In genomic region chr1:163361123-163361934, GRCh38 we compare ENCODE assay signal across 8 cellular contexts. TPM values are rescaled to one million over a fixed set of nuclear protein-coding genes. Genes with fewer than 3 reads are reported as not detected.
DNase-seq lines count a peak whose midpoint lies in the region; ATAC-seq, FAIRE-seq and TF ChIP-seq lines count a peak whose summit lies in the region.

No MANE protein-coding gene starts in this region.

- H3K4me3 Mint-ChIP-seq in activated CD8-positive, alpha-beta memory T cell treated with anti-CD3 and anti-CD28 coated beads, Interleukin-2, amount 10 ng/mL, durations not matched to agents 7 days and 5 days, result no peak overlapping the region

- no peaks in the 10 kb centered on the region for H3K9me3 Mint-ChIP-seq in activated CD8-positive, alpha-beta memory T cell treated with anti-CD3 and anti-CD28 coated beads, Interleukin-2, amount 10 ng/mL, durations not matched to agents 7 days and 5 days (ENCODE audit: low read depth)

- H3K36me3 Mint-ChIP-seq in activated CD8-positive, alpha-beta memory T cell treated with anti-CD3 and anti-CD28 coated beads, Interleukin-2, amount 10 ng/mL, durations not matched to agents 7 days and 5 days, result peaks cover 8% of the 10 kb centered on the region

- peaks cover 10% of the 10 kb centered on the region for H3K27me3 Mint-ChIP-seq in activated CD8-positive, alpha-beta memory T cell treated with anti-CD3 and anti-CD28 coated beads, Interleukin-2, amount 10 ng/mL, durations not matched to agents 7 days and 5 days

- FAIRE-seq in small intestine (lab: Jason Lieb, UNC), result no peak

- DNase-seq in activated CD8-positive, alpha-beta memory T cell treated with anti-CD3 and anti-CD28 coated beads, Interleukin-2, amount 10 ng/mL, durations not matched to agents 7 days and 5 days, result peak; percentile 42
- no peak for DNase-seq in activated CD8-positive, alpha-beta memory T cell treated with anti-CD3 and anti-CD28 coated beads, Interleukin-2, amount 50 U/mL, for 48 hours
- DNase-seq in NCI-H82 treated with DMSO at 0.1 percent for 48 hours (lab: John Stamatoyannopoulos, UW; ENCODE audit: unreplicated experiment) (peak; percentile 23), epithelial cell of esophagus (ENCODE audit: low read depth) (peak; percentile 47), small intestine (peak; percentile 29), T-helper 9 cell (no peak)

- no peaks in the 10 kb centered on the region for H3K36me3 ChIP-seq in small intestine (ENCODE audit: control insufficient read depth in 2 of 2, insufficient read depth in 2 of 2, low read length in 2 of 2)

- CTCF ChIA-PET in activated CD8-positive, alpha-beta memory T cell treated with anti-CD3 and anti-CD28 coated beads, Interleukin-2, amount 10 ng/mL, durations not matched to agents 7 days and 5 days (lab: Charles Lee), result no interaction called here

- TF ChIP-seq CTCF in epithelial cell of esophagus (IDR thresholded peaks at IDR 0.05; ENCODE audit: insufficient read depth, low read depth, low read length, missing control alignments), result peak; percentile 65

- no peaks in the 10 kb centered on the region for H3K9me3 ChIP-seq in small intestine (ENCODE audit: control insufficient read depth, low read depth)

- no peak overlapping the region for H3K4me3 ChIP-seq in epithelial cell of esophagus (ENCODE audit: low read length)
- H3K4me3 ChIP-seq in small intestine (ENCODE audit: low read depth in 1 of 2, low read length in 2 of 2), result no peak overlapping the region

- ATAC-seq in activated CD8-positive, alpha-beta memory T cell treated with anti-CD3 and anti-CD28 coated beads, Interleukin-2, amount 10 ng/mL, durations not matched to agents 7 days and 5 days, result peak; percentile 53
- peak; percentile 49 for ATAC-seq in HG03175 (IDR thresholded peaks at IDR 0.05; ENCODE audit: unreplicated experiment)
- no peak for ATAC-seq in GM19467 (IDR thresholded peaks at IDR 0.05; ENCODE audit: unreplicated experiment)

- WGBS in small intestine, 3 donors, result 29 to 37% (median 31%) methylated on average over 5 of the region's 5 CpGs

- H3K27me3 ChIP-seq in small intestine (ENCODE audit: control insufficient read depth in 2 of 2, insufficient read depth in 2 of 2, low read length in 2 of 2), result no peaks in the 10 kb centered on the region

- peaks cover 10% of the 10 kb centered on the region for H3K4me1 Mint-ChIP-seq in activated CD8-positive, alpha-beta memory T cell treated with anti-CD3 and anti-CD28 coated beads, Interleukin-2, amount 10 ng/mL, durations not matched to agents 7 days and 5 days

- H3K27ac ChIP-seq in small intestine (ENCODE audit: low read depth in 1 of 2, low read length in 1 of 2), result no peak overlapping the region

- no peaks in the 10 kb centered on the region for H3K4me1 ChIP-seq in small intestine (ENCODE audit: control insufficient read depth in 2 of 2, insufficient read depth in 1 of 2, low read depth in 1 of 2, low read length in 1 of 2)

- no peak overlapping the region for H3K27ac Mint-ChIP-seq in activated CD8-positive, alpha-beta memory T cell treated with anti-CD3 and anti-CD28 coated beads, Interleukin-2, amount 10 ng/mL, durations not matched to agents 7 days and 5 days

RNA-seq across cellular contexts. Expression of gene NUF2, which starts 39.6 kb away (rescaled TPM):
- total RNA-seq in activated CD8-positive, alpha-beta memory T cell treated with anti-CD3 and anti-CD28 coated beads, Interleukin-2, amount 10 ng/mL, durations not matched to agents 7 days and 5 days, result 10 to 100 TPM; 64.9 to 82.9 TPM
- polyA plus RNA-seq in small intestine, result 10 to 100 TPM in 1 of 3 donors, 1 to 10 TPM in 1, under 1 TPM in 1; 0.54 to 11.5 (median 2.0) TPM

Comparison
In these comparisons a context has a peak if more than half of its experiments do, and no peak if none do; other contexts are left out.
1. DNase-seq: peak in activated CD8-positive, alpha-beta memory T cell treated with anti-CD3 and anti-CD28 coated beads, Interleukin-2, amount 10 ng/mL, durations not matched to agents 7 days and 5 days (single experiment), NCI-H82 treated with DMSO at 0.1 percent for 48 hours (single experiment), epithelial cell of esophagus (single experiment) and small intestine (single experiment); none in activated CD8-positive, alpha-beta memory T cell treated with anti-CD3 and anti-CD28 coated beads, Interleukin-2, amount 50 U/mL, for 48 hours (single experiment) and T-helper 9 cell (single experiment).